ENCODE assay signal across 12 cellular contexts in the genomic region with DNA sequence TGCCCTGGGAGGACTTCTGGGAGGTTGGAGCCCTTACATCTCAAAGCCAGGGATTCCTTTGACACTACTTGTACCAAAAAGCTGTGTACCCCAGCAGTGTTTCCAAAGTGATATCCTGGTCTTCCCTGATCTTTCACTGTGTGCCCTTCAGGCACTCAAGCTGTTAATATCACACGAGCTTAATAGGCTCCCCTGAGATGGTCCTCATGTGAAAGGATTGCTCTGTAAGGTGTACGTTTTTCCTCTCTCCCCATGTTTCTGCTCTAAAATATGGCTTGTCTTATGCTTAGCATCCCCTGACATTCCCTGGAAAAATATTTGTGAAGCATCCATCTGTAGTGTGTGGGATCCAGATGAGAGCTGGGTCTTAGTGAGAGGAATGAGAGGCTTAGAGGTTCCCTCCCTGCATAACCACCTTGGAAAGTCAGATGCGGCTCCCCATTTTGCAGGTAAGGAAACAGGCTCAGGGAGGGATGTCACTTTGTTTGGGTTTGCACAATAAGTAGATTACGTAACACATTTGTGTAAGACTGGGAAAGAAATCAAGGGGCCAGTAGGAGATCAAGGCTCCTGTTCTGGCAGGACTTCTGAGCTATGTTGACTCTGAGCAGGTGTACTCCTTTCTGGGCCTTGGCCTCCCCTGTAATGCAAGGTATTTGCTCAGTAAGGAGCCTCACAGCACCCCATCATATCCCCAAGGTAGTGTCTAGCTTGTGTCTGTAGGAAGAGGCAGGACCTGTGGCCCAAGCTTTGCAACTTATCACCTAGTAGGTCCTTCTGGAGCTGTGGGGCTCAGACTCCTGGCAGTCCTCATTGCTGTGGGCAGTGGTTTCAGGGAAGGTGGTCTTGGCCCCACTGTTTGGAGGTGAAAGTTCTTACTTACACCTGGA. TPM values are rescaled to one million over a fixed set of nuclear protein-coding genes. Genes with fewer than 3 reads are reported as not detected.
DNase-seq lines count a peak whose midpoint lies in the region; ATAC-seq, FAIRE-seq and TF ChIP-seq lines count a peak whose summit lies in the region.
"Had no signal": no experiment of that assay in that cellular context is flagged by ENCODE, and none has a peak within 500 bp of the region (broad histone marks: within the 10 kb centered on the region; RNA-seq: fewer than 3 reads in every experiment).

No MANE protein-coding gene starts in this region.

- FAIRE-seq in D721Med (lab: Jason Lieb, UNC) = no peak
- FAIRE-seq: G401.6 had no signal

- H3K27ac ChIP-seq in left ventricle myocardium inferior (replicated peaks) (peak overlapping the region; percentile 91), fibroblast of lung (ENCODE audit: insufficient read depth, low read length) (no peak overlapping the region), SJCRH30 (no peak overlapping the region), MM.1S (ENCODE audit: low read length) (no peak overlapping the region)

- H4K20me1 ChIP-seq in fibroblast of lung (ENCODE audit: control insufficient read depth, extremely low read depth, insufficient read depth, low read length) (no peaks in the 10 kb centered on the region), MM.1S (ENCODE audit: insufficient read depth, low read length) (no peaks in the 10 kb centered on the region)

- intact Hi-C loops in left ventricle myocardium inferior (cut with micrococcal nuclease) = no loop called here
- intact Hi-C loops in left ventricle myocardium superior (cut with micrococcal nuclease) = no loop called here

- no peaks in the 10 kb centered on the region for H3K9me3 ChIP-seq in left ventricle myocardium inferior (replicated peaks)
- H3K9me3 ChIP-seq in fibroblast of lung (ENCODE audit: control insufficient read depth, insufficient read depth, low read depth, low read length) = no peaks in the 10 kb centered on the region
- no peaks in the 10 kb centered on the region for H3K9me3 ChIP-seq in SJCRH30 (replicated peaks)
- no peaks in the 10 kb centered on the region for H3K9me3 ChIP-seq in MM.1S (replicated peaks; ENCODE audit: insufficient read depth, low read length)

- H3K4me1 ChIP-seq in left ventricle myocardium inferior (peaks cover 42% of the 10 kb centered on the region), fibroblast of lung (ENCODE audit: control insufficient read depth, extremely low read depth, insufficient read depth, low read length) (peaks cover 7% of the 10 kb centered on the region), SJCRH30 (0 out of 2 replicates have a peak, but pooled peaks cover 3% of the 10 kb centered on the region), MM.1S (ENCODE audit: low read length) (no peaks in the 10 kb centered on the region)

- no peaks in the 10 kb centered on the region for H3K27me3 Mint-ChIP-seq in osteocyte (ENCODE audit: unreplicated experiment)
- H3K27me3 Mint-ChIP-seq: activated naive CD8-positive, alpha-beta T cell treated with anti-CD3 and anti-CD28 coated beads for 36 hours had no signal

- DNase-seq in left ventricle myocardium inferior = no peak
- DNase-seq in left ventricle myocardium superior = no peak
- DNase-seq in fibroblast of lung (ENCODE audit: low read depth in 2 of 2) = no peak
- peak; percentile 51 for DNase-seq in osteocyte (ENCODE audit: extremely low spot score, unreplicated experiment)
- DNase-seq in D721Med (ENCODE audit: insufficient read length, low spot score) = no peak
- no peak for DNase-seq in SJCRH30
- DNase-seq in MM.1S = no peak
- DNase-seq: activated CD4-positive, alpha-beta T cell treated with anti-CD3 and anti-CD28 coated beads, Interleukin-2, amount 50 U/mL, for 4 hours; activated naive CD8-positive, alpha-beta T cell treated with anti-CD3 and anti-CD28 coated beads for 36 hours; GOT3 had no signal

- peaks cover 5% of the 10 kb centered on the region for H3K4me1 Mint-ChIP-seq in osteocyte (ENCODE audit: unreplicated experiment)

- H3K27me3 ChIP-seq in left ventricle myocardium inferior (ENCODE audit: low read depth) = no peaks in the 10 kb centered on the region
- no peaks in the 10 kb centered on the region for H3K27me3 ChIP-seq in fibroblast of lung (ENCODE audit: control insufficient read depth, insufficient read depth, low read length)
- H3K27me3 ChIP-seq in SJCRH30 = no peaks in the 10 kb centered on the region
- no peaks in the 10 kb centered on the region for H3K27me3 ChIP-seq in MM.1S (replicated peaks; ENCODE audit: insufficient read depth, low read length)

- H3K9me2 ChIP-seq in MM.1S (replicated peaks; ENCODE audit: insufficient read depth, low read length) = no peaks in the 10 kb centered on the region

- H3F3A ChIP-seq in MM.1S (ENCODE audit: insufficient read depth, low read length) = no peaks in the 10 kb centered on the region

- H2AFZ ChIP-seq in fibroblast of lung (ENCODE audit: low read length) = peak overlapping the region; percentile 17
- no peak overlapping the region for H2AFZ ChIP-seq in MM.1S (ENCODE audit: low read length)

- no peaks in the 10 kb centered on the region for H3K36me3 Mint-ChIP-seq in osteocyte (ENCODE audit: unreplicated experiment)
- H3K36me3 Mint-ChIP-seq: activated naive CD8-positive, alpha-beta T cell treated with anti-CD3 and anti-CD28 coated beads for 36 hours had no signal

- ATAC-seq in left ventricle myocardium superior (no peak), HG03025 (IDR thresholded peaks at IDR 0.05; ENCODE audit: low FRiP score, unreplicated experiment) (no peak)

- no peak overlapping the region for H3K4me3 Mint-ChIP-seq in osteocyte (ENCODE audit: unreplicated experiment)
- H3K4me3 Mint-ChIP-seq: activated naive CD8-positive, alpha-beta T cell treated with anti-CD3 and anti-CD28 coated beads for 36 hours had no signal

- H3K9me3 Mint-ChIP-seq in osteocyte (ENCODE audit: unreplicated experiment) = no peaks in the 10 kb centered on the region
- H3K9me3 Mint-ChIP-seq: activated naive CD8-positive, alpha-beta T cell treated with anti-CD3 and anti-CD28 coated beads for 36 hours had no signal

- H3K27ac Mint-ChIP-seq in osteocyte (ENCODE audit: unreplicated experiment) = no peak overlapping the region
- H3K27ac Mint-ChIP-seq: activated naive CD8-positive, alpha-beta T cell treated with anti-CD3 and anti-CD28 coated beads for 36 hours had no signal

- TF ChIP-seq CTCF in left ventricle myocardium inferior (IDR thresholded peaks at IDR 0.05; ENCODE audit: borderline replicate concordance) (no peak), fibroblast of lung (conservative IDR thresholded peaks at IDR 0.05 in 1 of 2, IDR thresholded peaks at IDR 0.05 in 1 of 2; ENCODE audit: low read depth in 1 of 2, low read length in 2 of 2) (no peak), osteocyte (IDR thresholded peaks at IDR 0.05) (no peak), D721Med (IDR thresholded peaks at IDR 0.05; ENCODE audit: insufficient read depth, missing control alignments) (no peak), MM.1S (IDR thresholded peaks at IDR 0.05; ENCODE audit: low read length) (no peak)

- H3K4me2 ChIP-seq in fibroblast of lung (ENCODE audit: extremely low read depth, insufficient read depth, low read length) (no peak overlapping the region), MM.1S (ENCODE audit: low read depth, low read length) (no peak overlapping the region)

- no peaks in the 10 kb centered on the region for H3K79me2 ChIP-seq in fibroblast of lung (ENCODE audit: control insufficient read depth, insufficient read depth, low read length)
- no peaks in the 10 kb centered on the region for H3K79me2 ChIP-seq in MM.1S (ENCODE audit: low read length)

- H3K36me3 ChIP-seq in left ventricle myocardium inferior (peaks cover 20% of the 10 kb centered on the region), fibroblast of lung (ENCODE audit: control insufficient read depth, insufficient read depth, low read length) (no peaks in the 10 kb centered on the region), SJCRH30 (no peaks in the 10 kb centered on the region), MM.1S (replicated peaks; ENCODE audit: insufficient read depth, low read length) (no peaks in the 10 kb centered on the region)

- peak overlapping the region; percentile 69 for H3K4me3 ChIP-seq in left ventricle myocardium inferior
- H3K4me3 ChIP-seq in fibroblast of lung (replicated peaks in 1 of 4; ENCODE audit: control extremely low read depth in 1 of 4, insufficient read depth in 1 of 4, low read depth in 3 of 4, low read length in 4 of 4) = no peak overlapping the region
- no peak overlapping the region for H3K4me3 ChIP-seq in SJCRH30
- no peak overlapping the region for H3K4me3 ChIP-seq in MM.1S (ENCODE audit: low read length)

- H3K9ac ChIP-seq in fibroblast of lung (ENCODE audit: insufficient read depth, low read length) (no peak overlapping the region), MM.1S (ENCODE audit: low read length) (no peak overlapping the region)

RNA-seq across cellular contexts. Expression of gene ACOX2, which starts 0.7 kb away (rescaled TPM):
- total RNA-seq in left ventricle myocardium inferior (37.2 TPM), left ventricle myocardium superior (41.4 TPM), fibroblast of lung (17.7 and 20.5 TPM in 2 replicates), osteocyte (0.51 TPM in 1 of 2 replicates, not detected in the other)
- polyA plus RNA-seq in fibroblast of lung = 14.6 and 19.0 TPM in 2 replicates
- polyA plus RNA-seq in fibroblast of lung (2012) = 11.6 and 18.8 TPM in 2 replicates
- 39.8 and 51.4 TPM in 2 replicates for polyA minus RNA-seq in fibroblast of lung (ENCODE audit: low replicate concordance)
- total RNA-seq in SJCRH30 (2014; rRNA removed; shearing (Covaris generic)) = 0.15 and 0.26 TPM in 2 replicates
- total RNA-seq: activated naive CD8-positive, alpha-beta T cell treated with anti-CD3 and anti-CD28 coated beads for 36 hours had no signal

RNA-seq across cellular contexts. Expression of gene FAM107A, which starts 39.5 kb away (rescaled TPM):
- total RNA-seq in left ventricle myocardium inferior (115 TPM), left ventricle myocardium superior (78.0 TPM), fibroblast of lung (under 0.01 TPM in 2 replicates), osteocyte (not detected in 2 replicates)
- polyA plus RNA-seq in fibroblast of lung = 0.02 and 0.16 TPM in 2 replicates
- polyA plus RNA-seq in fibroblast of lung (2012) = 0.05 and 0.12 TPM in 2 replicates
- 0.20 TPM in 1 of 2 replicates, not detected in the other for polyA minus RNA-seq in fibroblast of lung (ENCODE audit: low replicate concordance)
- total RNA-seq in SJCRH30 (2014; rRNA removed; shearing (Covaris generic)) = 2.0 and 2.6 TPM in 2 replicates
- total RNA-seq: activated naive CD8-positive, alpha-beta T cell treated with anti-CD3 and anti-CD28 coated beads for 36 hours had no signal

RNA-seq across cellular contexts. Expression of gene KCTD6, which starts 45.8 kb away (rescaled TPM):
- total RNA-seq in left ventricle myocardium inferior = 6.2 TPM
- 8.5 TPM for total RNA-seq in left ventricle myocardium superior
- 9.5 and 10.2 TPM in 2 replicates for total RNA-seq in fibroblast of lung
- 13.6 and 14.8 TPM in 2 replicates for polyA plus RNA-seq in fibroblast of lung
- polyA plus RNA-seq in fibroblast of lung (2012) = 6.4 and 7.4 TPM in 2 replicates
- 3.4 and 4.1 TPM in 2 replicates for polyA minus RNA-seq in fibroblast of lung (ENCODE audit: low replicate concordance)
- total RNA-seq in osteocyte = 13.6 and 14.4 TPM in 2 replicates
- total RNA-seq in SJCRH30 (2014; rRNA removed; shearing (Covaris generic)) = 10.9 and 11.5 TPM in 2 replicates

Comparison
In these comparisons a context has a peak if more than half of its experiments do, and no peak if none do; other contexts are left out.
1. RNA of gene ACOX2, which starts 0.7 kb away (total RNA-seq): 41.4 TPM in left ventricle myocardium superior (single experiment), 37.2 TPM in left ventricle myocardium inferior (single experiment) and 17.7 to 20.5 TPM in fibroblast of lung; 0.51 TPM in osteocyte and 0.15 to 0.26 TPM in SJCRH30; every median in the first group is over 10 times any median in the second.
2. RNA of gene FAM107A, which starts 39.5 kb away (total RNA-seq): 115 TPM in left ventricle myocardium inferior (single experiment) and 78.0 TPM in left ventricle myocardium superior (single experiment); 2.0 to 2.6 TPM in SJCRH30, under 0.01 TPM in fibroblast of lung and not detected in osteocyte; every median in the first group is over 10 times any median in the second.